In genomic region chr4:6974138-6974848, GRCh38 we compare ENCODE assay signal across 8 cellular contexts.
DNase-seq lines count a peak whose midpoint lies in the region; ATAC-seq and TF ChIP-seq lines count a peak whose summit lies in the region.

No MANE protein-coding gene starts in this region.

- TF ChIP-seq CTCF in lower leg skin (IDR thresholded peaks at IDR 0.05), result peak in 1 of 3 donors; percentile 87

- DNase-seq in GF-D8 (lab: John Stamatoyannopoulos, UW) (peak; percentile 44), NCI-H460 (ENCODE audit: extremely low read depth, low read depth) (peak; percentile 55), dermis microvascular lymphatic vessel endothelial cell (ENCODE audit: low read depth in 2 of 2) (peak; percentile 81 to 85), lower leg skin (ENCODE audit: low spot score in 2 of 2) (peak; percentile 82 to 95)
- peak; percentile 77 to 83 for DNase-seq in activated CD4-positive, alpha-beta T cell treated with anti-CD3 and anti-CD28 coated beads, Interleukin-2, amount 50 U/mL, for 4 hours
- peak; percentile 53 for DNase-seq in stimulated activated CD8-positive, alpha-beta memory T cell treated with anti-CD3 and anti-CD28 coated beads, Interleukin-12 subunit alpha, Interleukin-12 subunit beta, amount 100 ng/mL, for 4 hours (ENCODE audit: low read depth)

- no peak for TF ChIP-seq POLR2A in lower leg skin (IDR thresholded peaks at IDR 0.05)

- ATAC-seq in HG02759 (IDR thresholded peaks at IDR 0.05; ENCODE audit: unreplicated experiment) (peak; percentile 62), GM21529 (IDR thresholded peaks at IDR 0.05; ENCODE audit: unreplicated experiment) (no peak)

- intact Hi-C loops in lower leg skin (cut with DNase I; ENCODE audit: low total_unique reads), result no loop called here

- no peak overlapping the region for H3K4me3 ChIP-seq in lower leg skin (ENCODE audit: low read depth, poor library complexity, severe bottlenecking)

- 26 to 27% methylated on average over 7 of the region's 7 CpGs for WGBS in lower leg skin, 2 donors
